Comparison of ENCODE assay signal across 8 cellular contexts in genomic region chr11:125624756-125625213, GRCh38. TPM values are rescaled to one million over a fixed set of nuclear protein-coding genes. Genes with fewer than 3 reads are reported as not detected.
DNase-seq lines count a peak whose midpoint lies in the region; ATAC-seq and TF ChIP-seq lines count a peak whose summit lies in the region.

Gene CHEK1 (plus strand): TSS chr11:125625163. CDS start chr11:125626769, 1,606 bp downstream.

- H3K27ac ChIP-seq in gastroesophageal sphincter: peak within 1 kb of the TSS; percentile 64 to 96 (median 95)
- H3K27ac ChIP-seq in skeletal muscle tissue (ENCODE audit: low read depth, low read length): peak within 1 kb of the TSS; percentile 89

- peak within 1 kb of the TSS; percentile 88 for H3K4me3 ChIP-seq in HFF-Myc (replicated peaks; ENCODE audit: low read depth, low read length)
- peak within 1 kb of the TSS; percentile 44 to 75 for H3K4me3 ChIP-seq in gastroesophageal sphincter
- peak within 1 kb of the TSS; percentile 95 to 96 (median 95) for H3K4me3 ChIP-seq in skeletal muscle tissue (ENCODE audit: low read length in 3 of 3)

- H3K27me3 Mint-ChIP-seq in WTC11 (ENCODE audit: low read depth): no peaks in the 10 kb centered on the region

- H3K27me3 ChIP-seq in gastroesophageal sphincter (no peaks in the 10 kb centered on the region), skeletal muscle tissue (ENCODE audit: control insufficient read depth in 3 of 3, insufficient read depth in 3 of 3, low read length in 3 of 3) (no peaks in the 10 kb centered on the region)

- POLR2A ChIA-PET in WTC11 (lab: Charles Lee): interaction anchor here (0.8 to 2.1 kb wide), 2 partner anchors 33 to 437 kb away, joined by 3 to 9 read pairs; partner anchors contain the start of gene STT3A

- no peak for ATAC-seq in WTC11
- no peak for ATAC-seq in gastroesophageal sphincter
- ATAC-seq in HG02642 (IDR thresholded peaks at IDR 0.05; ENCODE audit: poor library complexity, unreplicated experiment): no peak
- no peak for ATAC-seq in GM21515 (IDR thresholded peaks at IDR 0.05; ENCODE audit: unreplicated experiment)

- no peaks in the 10 kb centered on the region for H3K9me3 ChIP-seq in gastroesophageal sphincter
- H3K9me3 ChIP-seq in skeletal muscle tissue (ENCODE audit: control insufficient read depth in 3 of 3, low read length in 3 of 3): no peaks in the 10 kb centered on the region

- no peak for DNase-seq in HFF-Myc (ENCODE audit: extremely low read depth, low read depth)
- no peak for DNase-seq in WTC11 (ENCODE audit: low spot score)
- DNase-seq in GM19240 (ENCODE audit: insufficient read length, low spot score): no peak
- DNase-seq in mucosa of gallbladder (ENCODE audit: low spot score): no peak

- TF ChIP-seq CTCF in HFF-Myc (IDR thresholded peaks at IDR 0.05; ENCODE audit: low read depth, low read length, missing control alignments): no peak
- no peak for TF ChIP-seq CTCF in WTC11 (IDR thresholded peaks at IDR 0.05)
- TF ChIP-seq CTCF in gastroesophageal sphincter (IDR thresholded peaks at IDR 0.05): no peak

- peak within 1 kb of the TSS; percentile 97 for H3K27ac Mint-ChIP-seq in WTC11

- peak within 1 kb of the TSS; percentile 88 for H3K4me3 Mint-ChIP-seq in WTC11

- TF ChIP-seq EP300 in gastroesophageal sphincter (IDR thresholded peaks at IDR 0.05): no peak

- H3K4me1 Mint-ChIP-seq in WTC11: peaks cover 13% of the 10 kb centered on the region

- WGBS in gastroesophageal sphincter (ENCODE audit: low coverage in 1 of 2), 2 donors: 47 to 54% methylated on average over 9 of the region's 9 CpGs

- peak within 1 kb of the TSS; percentile 91 to 95 (median 94) for H3K9ac ChIP-seq in skeletal muscle tissue (ENCODE audit: low read depth in 1 of 3, low read length in 3 of 3)

- TF ChIP-seq POLR2A in gastroesophageal sphincter (IDR thresholded peaks at IDR 0.05): no peak

- H3K9me3 Mint-ChIP-seq in WTC11: no peaks in the 10 kb centered on the region

- H3K36me3 Mint-ChIP-seq in WTC11: peaks cover 35% of the 10 kb centered on the region

- H3K36me3 ChIP-seq in gastroesophageal sphincter: peaks cover 2 to 24% of the 10 kb centered on the region in 2 donors
- H3K36me3 ChIP-seq in skeletal muscle tissue (ENCODE audit: control insufficient read depth in 3 of 3, insufficient read depth in 3 of 3, low read length in 3 of 3): peaks cover 10 to 25% (median 19%) of the 10 kb centered on the region in 3 donors

- CTCF ChIA-PET in WTC11 (lab: Charles Lee): interaction anchor here (0.6 to 1.6 kb wide), 4 partner anchors 57 to 278 kb away, joined by 3 to 4 read pairs (median 4); partner anchors contain the start of gene PUS3

- H3K4me1 ChIP-seq in gastroesophageal sphincter: peaks cover 3 to 37% (median 7%) of the 10 kb centered on the region in 3 donors
- H3K4me1 ChIP-seq in skeletal muscle tissue (ENCODE audit: control insufficient read depth in 3 of 3, insufficient read depth in 3 of 3, low read length in 3 of 3): peaks cover 15 to 20% (median 17%) of the 10 kb centered on the region in 3 donors

TF ChIP-seq in WTC11, 78 proteins besides CTCF, POLR2A, EP300 and RAD21:
- TF ChIP-seq, protein P1, sequence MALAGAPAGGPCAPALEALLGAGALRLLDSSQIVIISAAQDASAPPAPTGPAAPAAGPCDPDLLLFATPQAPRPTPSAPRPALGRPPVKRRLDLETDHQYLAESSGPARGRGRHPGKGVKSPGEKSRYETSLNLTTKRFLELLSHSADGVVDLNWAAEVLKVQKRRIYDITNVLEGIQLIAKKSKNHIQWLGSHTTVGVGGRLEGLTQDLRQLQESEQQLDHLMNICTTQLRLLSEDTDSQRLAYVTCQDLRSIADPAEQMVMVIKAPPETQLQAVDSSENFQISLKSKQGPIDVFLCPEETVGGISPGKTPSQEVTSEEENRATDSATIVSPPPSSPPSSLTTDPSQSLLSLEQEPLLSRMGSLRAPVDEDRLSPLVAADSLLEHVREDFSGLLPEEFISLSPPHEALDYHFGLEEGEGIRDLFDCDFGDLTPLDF (CRISPR knock-in tag; IDR thresholded peaks at IDR 0.05): no peak
- TF ChIP-seq RELA (CRISPR knock-in tag; IDR thresholded peaks at IDR 0.05; ENCODE audit: borderline replicate concordance) (no peak), ZNF232 (CRISPR knock-in tag; IDR thresholded peaks at IDR 0.05) (no peak), ZNF423 (CRISPR knock-in tag; IDR thresholded peaks at IDR 0.05) (no peak), RORB (CRISPR knock-in tag; IDR thresholded peaks at IDR 0.05) (no peak), ZNF512 (CRISPR knock-in tag; IDR thresholded peaks at IDR 0.05; ENCODE audit: borderline replicate concordance) (no peak)
- TF ChIP-seq, protein P2, sequence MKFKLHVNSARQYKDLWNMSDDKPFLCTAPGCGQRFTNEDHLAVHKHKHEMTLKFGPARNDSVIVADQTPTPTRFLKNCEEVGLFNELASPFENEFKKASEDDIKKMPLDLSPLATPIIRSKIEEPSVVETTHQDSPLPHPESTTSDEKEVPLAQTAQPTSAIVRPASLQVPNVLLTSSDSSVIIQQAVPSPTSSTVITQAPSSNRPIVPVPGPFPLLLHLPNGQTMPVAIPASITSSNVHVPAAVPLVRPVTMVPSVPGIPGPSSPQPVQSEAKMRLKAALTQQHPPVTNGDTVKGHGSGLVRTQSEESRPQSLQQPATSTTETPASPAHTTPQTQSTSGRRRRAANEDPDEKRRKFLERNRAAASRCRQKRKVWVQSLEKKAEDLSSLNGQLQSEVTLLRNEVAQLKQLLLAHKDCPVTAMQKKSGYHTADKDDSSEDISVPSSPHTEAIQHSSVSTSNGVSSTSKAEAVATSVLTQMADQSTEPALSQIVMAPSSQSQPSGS (CRISPR knock-in tag; IDR thresholded peaks at IDR 0.05; ENCODE audit: borderline replicate concordance, low read depth): no peak

RNA-seq across cellular contexts. Expression of gene CHEK1, which starts in this region (rescaled TPM):
- total RNA-seq in WTC11 (2021): 99.9 to 111 TPM (median 101 TPM) in 3 replicates
- total RNA-seq in gastroesophageal sphincter: 1 to 10 TPM in 3 of 4 donors, under 1 TPM in 1; 0.94 to 3.0 (median 2.2) TPM
- total RNA-seq in skeletal muscle tissue: 9.4 TPM
- 4.9 TPM for total RNA-seq in mucosa of gallbladder
